Comparison of ENCODE assay signal across 10 cellular contexts in genomic region chr1:8456306-8456912, GRCh38.
DNase-seq lines count a peak whose midpoint lies in the region; ATAC-seq and TF ChIP-seq lines count a peak whose summit lies in the region.
"Had no signal": no experiment of that assay in that cellular context is flagged by ENCODE, and none has a peak within 500 bp of the region (broad histone marks: within the 10 kb centered on the region; RNA-seq: fewer than 3 reads in every experiment).

No MANE protein-coding gene starts in this region.

- TF ChIP-seq EP300 in suprapubic skin (IDR thresholded peaks at IDR 0.05) = no peak

- no peak for TF ChIP-seq CTCF in suprapubic skin (IDR thresholded peaks at IDR 0.05)

- ATAC-seq in GM21381 (IDR thresholded peaks at IDR 0.05; ENCODE audit: unreplicated experiment) = no peak
- ATAC-seq in HG03280 (IDR thresholded peaks at IDR 0.05; ENCODE audit: unreplicated experiment) = no peak

- H3K4me1 ChIP-seq in suprapubic skin = peaks cover 36% of the 10 kb centered on the region

- H3K9me3 ChIP-seq in suprapubic skin = no peaks in the 10 kb centered on the region

- H3K27me3 ChIP-seq in suprapubic skin = no peaks in the 10 kb centered on the region

- H3K27ac ChIP-seq in cingulate gyrus (ENCODE audit: low read depth, low read length) = peak overlapping the region; percentile 33
- peak overlapping the region; percentile 65 for H3K27ac ChIP-seq in suprapubic skin

- H3K4me3 ChIP-seq in suprapubic skin = no peak overlapping the region

- WGBS in suprapubic skin = 51% methylated on average over 4 of the region's 4 CpGs

- no peaks in the 10 kb centered on the region for H3K36me3 ChIP-seq in suprapubic skin

- TF ChIP-seq POLR2A in suprapubic skin (IDR thresholded peaks at IDR 0.05) = no peak

- DNase-seq in M059J (ENCODE audit: low read depth) = peak; percentile 70
- peak; percentile 59 for DNase-seq in kidney tubule cell (ENCODE audit: low spot score)
- no peak for DNase-seq in suprapubic skin (ENCODE audit: low spot score in 2 of 2)
- no peak for DNase-seq in NCI-H510A treated with DMSO at 0.1 percent for 48 hours (lab: John Stamatoyannopoulos, UW)
- DNase-seq in RPMI8226 = no peak
- DNase-seq: effector memory CD4-positive, alpha-beta T cell; NCI-H345 had no signal

Comparison
In these comparisons a context has a peak if more than half of its experiments do, and no peak if none do; other contexts are left out.
1. DNase-seq: peak in M059J (single experiment) and kidney tubule cell (single experiment); none in suprapubic skin (0 of 2), NCI-H510A treated with DMSO at 0.1 percent for 48 hours (single experiment) and RPMI8226 (single experiment).